ENCODE assay signal across 1 cellular context in the genomic region with DNA sequence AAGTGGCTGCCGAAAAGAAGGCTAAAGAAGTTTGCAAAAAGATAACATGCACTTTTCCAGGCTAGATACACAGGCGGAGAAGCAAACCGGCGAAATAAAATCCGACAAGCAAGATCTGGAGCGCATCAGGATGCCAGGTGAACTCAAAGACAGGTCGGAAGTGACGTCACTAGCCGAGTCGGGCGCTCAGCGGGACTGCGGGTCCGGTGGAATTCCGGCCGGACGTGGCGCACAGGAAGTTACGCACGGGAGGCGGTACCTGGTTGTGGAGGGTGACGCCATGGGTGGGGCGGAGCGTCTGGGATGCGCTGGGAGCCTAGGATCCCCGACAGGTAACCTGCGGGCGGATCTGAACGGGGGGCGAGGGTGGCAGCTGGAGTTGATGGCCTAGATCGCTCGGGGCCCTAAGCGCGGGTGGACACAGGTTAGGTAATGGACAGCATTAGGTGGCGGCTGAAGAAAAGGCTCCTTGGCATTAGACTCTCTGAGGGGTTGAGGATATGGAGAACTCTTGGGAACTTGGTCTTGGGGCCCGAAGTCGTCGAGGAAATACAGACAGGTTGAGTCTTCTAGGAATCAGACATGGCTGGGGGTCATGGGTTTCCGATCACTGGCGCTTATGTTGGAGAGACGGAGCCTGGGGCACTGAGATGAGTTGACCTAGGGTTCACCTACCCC.
TF ChIP-seq lines count a peak whose summit lies in the region.

No MANE protein-coding gene starts in this region.

TF ChIP-seq in HepG2, 621 proteins besides CTCF, POLR2A, EP300 and RAD21 (continued from another document and continues in another):
- TF ChIP-seq, protein P1, sequence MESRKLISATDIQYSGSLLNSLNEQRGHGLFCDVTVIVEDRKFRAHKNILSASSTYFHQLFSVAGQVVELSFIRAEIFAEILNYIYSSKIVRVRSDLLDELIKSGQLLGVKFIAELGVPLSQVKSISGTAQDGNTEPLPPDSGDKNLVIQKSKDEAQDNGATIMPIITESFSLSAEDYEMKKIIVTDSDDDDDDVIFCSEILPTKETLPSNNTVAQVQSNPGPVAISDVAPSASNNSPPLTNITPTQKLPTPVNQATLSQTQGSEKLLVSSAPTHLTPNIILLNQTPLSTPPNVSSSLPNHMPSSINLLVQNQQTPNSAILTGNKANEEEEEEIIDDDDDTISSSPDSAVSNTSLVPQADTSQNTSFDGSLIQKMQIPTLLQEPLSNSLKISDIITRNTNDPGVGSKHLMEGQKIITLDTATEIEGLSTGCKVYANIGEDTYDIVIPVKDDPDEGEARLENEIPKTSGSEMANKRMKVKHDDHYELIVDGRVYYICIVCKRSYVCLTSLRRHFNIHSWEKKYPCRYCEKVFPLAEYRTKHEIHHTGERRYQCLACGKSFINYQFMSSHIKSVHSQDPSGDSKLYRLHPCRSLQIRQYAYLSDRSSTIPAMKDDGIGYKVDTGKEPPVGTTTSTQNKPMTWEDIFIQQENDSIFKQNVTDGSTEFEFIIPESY (CRISPR knock-in tag; IDR thresholded peaks at IDR 0.05), result no peak
- no peak for TF ChIP-seq ZNF891 (CRISPR knock-in tag; IDR thresholded peaks at IDR 0.05)
- TF ChIP-seq, protein P2, sequence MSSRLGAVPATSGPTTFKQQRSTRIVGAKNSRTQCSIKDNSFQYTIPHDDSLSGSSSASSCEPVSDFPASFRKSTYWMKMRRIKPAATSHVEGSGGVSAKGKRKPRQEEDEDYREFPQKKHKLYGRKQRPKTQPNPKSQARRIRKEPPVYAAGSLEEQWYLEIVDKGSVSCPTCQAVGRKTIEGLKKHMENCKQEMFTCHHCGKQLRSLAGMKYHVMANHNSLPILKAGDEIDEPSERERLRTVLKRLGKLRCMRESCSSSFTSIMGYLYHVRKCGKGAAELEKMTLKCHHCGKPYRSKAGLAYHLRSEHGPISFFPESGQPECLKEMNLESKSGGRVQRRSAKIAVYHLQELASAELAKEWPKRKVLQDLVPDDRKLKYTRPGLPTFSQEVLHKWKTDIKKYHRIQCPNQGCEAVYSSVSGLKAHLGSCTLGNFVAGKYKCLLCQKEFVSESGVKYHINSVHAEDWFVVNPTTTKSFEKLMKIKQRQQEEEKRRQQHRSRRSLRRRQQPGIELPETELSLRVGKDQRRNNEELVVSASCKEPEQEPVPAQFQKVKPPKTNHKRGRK (CRISPR knock-in tag; IDR thresholded peaks at IDR 0.05), result no peak
- TF ChIP-seq ISX (CRISPR knock-in tag; conservative IDR thresholded peaks at IDR 0.05), result no peak
- TF ChIP-seq RBFOX2 (IDR thresholded peaks at IDR 0.05; ENCODE audit: low read depth, low read length), result peak; percentile 75
- TF ChIP-seq FIP1L1 (IDR thresholded peaks at IDR 0.05; ENCODE audit: borderline replicate concordance, insufficient read depth, low read depth, low read length), result no peak
- no peak for TF ChIP-seq NCOA5 (CRISPR knock-in tag; IDR thresholded peaks at IDR 0.05)
- TF ChIP-seq ATAD3A (CRISPR knock-in tag; IDR thresholded peaks at IDR 0.05), result no peak
- TF ChIP-seq, protein P3, sequence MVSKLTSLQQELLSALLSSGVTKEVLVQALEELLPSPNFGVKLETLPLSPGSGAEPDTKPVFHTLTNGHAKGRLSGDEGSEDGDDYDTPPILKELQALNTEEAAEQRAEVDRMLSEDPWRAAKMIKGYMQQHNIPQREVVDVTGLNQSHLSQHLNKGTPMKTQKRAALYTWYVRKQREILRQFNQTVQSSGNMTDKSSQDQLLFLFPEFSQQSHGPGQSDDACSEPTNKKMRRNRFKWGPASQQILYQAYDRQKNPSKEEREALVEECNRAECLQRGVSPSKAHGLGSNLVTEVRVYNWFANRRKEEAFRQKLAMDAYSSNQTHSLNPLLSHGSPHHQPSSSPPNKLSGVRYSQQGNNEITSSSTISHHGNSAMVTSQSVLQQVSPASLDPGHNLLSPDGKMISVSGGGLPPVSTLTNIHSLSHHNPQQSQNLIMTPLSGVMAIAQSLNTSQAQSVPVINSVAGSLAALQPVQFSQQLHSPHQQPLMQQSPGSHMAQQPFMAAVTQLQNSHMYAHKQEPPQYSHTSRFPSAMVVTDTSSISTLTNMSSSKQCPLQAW (CRISPR knock-in tag; IDR thresholded peaks at IDR 0.05), result peak; percentile 69
- TF ChIP-seq RXRB (CRISPR knock-in tag; IDR thresholded peaks at IDR 0.05; ENCODE audit: borderline replicate concordance), result peak; percentile 81; the same call in 1 of the 2 replicates
- no peak for TF ChIP-seq TCF7L2 (IDR thresholded peaks at IDR 0.05; ENCODE audit: low read depth, low read length)
- TF ChIP-seq, protein P4, sequence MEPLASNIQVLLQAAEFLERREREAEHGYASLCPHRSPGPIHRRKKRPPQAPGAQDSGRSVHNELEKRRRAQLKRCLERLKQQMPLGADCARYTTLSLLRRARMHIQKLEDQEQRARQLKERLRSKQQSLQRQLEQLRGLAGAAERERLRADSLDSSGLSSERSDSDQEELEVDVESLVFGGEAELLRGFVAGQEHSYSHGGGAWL (CRISPR knock-in tag; IDR thresholded peaks at IDR 0.05), result no peak
- TF ChIP-seq SRSF1 (optimal IDR thresholded peaks at IDR 0.05; ENCODE audit: low read depth, low read length), result no peak
- no peak for TF ChIP-seq ZSCAN22 (CRISPR knock-in tag; IDR thresholded peaks at IDR 0.05)
- TF ChIP-seq, protein P5, sequence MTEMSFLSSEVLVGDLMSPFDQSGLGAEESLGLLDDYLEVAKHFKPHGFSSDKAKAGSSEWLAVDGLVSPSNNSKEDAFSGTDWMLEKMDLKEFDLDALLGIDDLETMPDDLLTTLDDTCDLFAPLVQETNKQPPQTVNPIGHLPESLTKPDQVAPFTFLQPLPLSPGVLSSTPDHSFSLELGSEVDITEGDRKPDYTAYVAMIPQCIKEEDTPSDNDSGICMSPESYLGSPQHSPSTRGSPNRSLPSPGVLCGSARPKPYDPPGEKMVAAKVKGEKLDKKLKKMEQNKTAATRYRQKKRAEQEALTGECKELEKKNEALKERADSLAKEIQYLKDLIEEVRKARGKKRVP (CRISPR knock-in tag; IDR thresholded peaks at IDR 0.05), result peak in 1 of 2 experiments; percentile 45; a peak in 1 of 4 replicates
- TF ChIP-seq HDAC6 (IDR thresholded peaks at IDR 0.05; ENCODE audit: low read depth, low read length), result no peak
- 0 out of 2 replicates have a peak, but pooled peaks have one; percentile 42 for TF ChIP-seq KDM1A (CRISPR knock-in tag; IDR thresholded peaks at IDR 0.05)
- TF ChIP-seq ZNF326 (CRISPR knock-in tag; IDR thresholded peaks at IDR 0.05; ENCODE audit: borderline replicate concordance), result no peak
- TF ChIP-seq ZNF768 (CRISPR knock-in tag; IDR thresholded peaks at IDR 0.05), result 0 out of 2 replicates have a peak, but pooled peaks have one; percentile 27
- TF ChIP-seq, protein P6, sequence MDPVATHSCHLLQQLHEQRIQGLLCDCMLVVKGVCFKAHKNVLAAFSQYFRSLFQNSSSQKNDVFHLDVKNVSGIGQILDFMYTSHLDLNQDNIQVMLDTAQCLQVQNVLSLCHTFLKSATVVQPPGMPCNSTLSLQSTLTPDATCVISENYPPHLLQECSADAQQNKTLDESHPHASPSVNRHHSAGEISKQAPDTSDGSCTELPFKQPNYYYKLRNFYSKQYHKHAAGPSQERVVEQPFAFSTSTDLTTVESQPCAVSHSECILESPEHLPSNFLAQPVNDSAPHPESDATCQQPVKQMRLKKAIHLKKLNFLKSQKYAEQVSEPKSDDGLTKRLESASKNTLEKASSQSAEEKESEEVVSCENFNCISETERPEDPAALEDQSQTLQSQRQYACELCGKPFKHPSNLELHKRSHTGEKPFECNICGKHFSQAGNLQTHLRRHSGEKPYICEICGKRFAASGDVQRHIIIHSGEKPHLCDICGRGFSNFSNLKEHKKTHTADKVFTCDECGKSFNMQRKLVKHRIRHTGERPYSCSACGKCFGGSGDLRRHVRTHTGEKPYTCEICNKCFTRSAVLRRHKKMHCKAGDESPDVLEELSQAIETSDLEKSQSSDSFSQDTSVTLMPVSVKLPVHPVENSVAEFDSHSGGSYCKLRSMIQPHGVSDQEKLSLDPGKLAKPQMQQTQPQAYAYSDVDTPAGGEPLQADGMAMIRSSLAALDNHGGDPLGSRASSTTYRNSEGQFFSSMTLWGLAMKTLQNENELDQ (CRISPR knock-in tag; IDR thresholded peaks at IDR 0.05; ENCODE audit: borderline replicate concordance), result no peak
- no peak for TF ChIP-seq RCOR2 (CRISPR knock-in tag; IDR thresholded peaks at IDR 0.05)
- peak; percentile 75; the same call in 1 of the 2 replicates for TF ChIP-seq FOXC1 (CRISPR knock-in tag; IDR thresholded peaks at IDR 0.05; ENCODE audit: borderline replicate concordance)
- no peak; the same call in 1 of the 2 replicates for TF ChIP-seq ZNF782 (CRISPR knock-in tag; IDR thresholded peaks at IDR 0.05; ENCODE audit: borderline replicate concordance)
- no peak for TF ChIP-seq KLF13 (CRISPR knock-in tag; IDR thresholded peaks at IDR 0.05)
- TF ChIP-seq, protein P7, sequence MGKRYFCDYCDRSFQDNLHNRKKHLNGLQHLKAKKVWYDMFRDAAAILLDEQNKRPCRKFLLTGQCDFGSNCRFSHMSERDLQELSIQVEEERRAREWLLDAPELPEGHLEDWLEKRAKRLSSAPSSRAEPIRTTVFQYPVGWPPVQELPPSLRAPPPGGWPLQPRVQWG (CRISPR knock-in tag; IDR thresholded peaks at IDR 0.05; ENCODE audit: borderline replicate concordance, low read depth), result no peak
- no peak for TF ChIP-seq TRIM24 (CRISPR knock-in tag; IDR thresholded peaks at IDR 0.05)
- TF ChIP-seq ZNF644 (CRISPR knock-in tag; IDR thresholded peaks at IDR 0.05; ENCODE audit: low read depth), result no peak
- TF ChIP-seq ZNF569 (CRISPR knock-in tag; IDR thresholded peaks at IDR 0.05; ENCODE audit: borderline replicate concordance), result no peak
- no peak; the same call in 1 of the 2 replicates for TF ChIP-seq SALL2 (CRISPR knock-in tag; IDR thresholded peaks at IDR 0.05)
- no peak for TF ChIP-seq NFIB (CRISPR knock-in tag; IDR thresholded peaks at IDR 0.05; ENCODE audit: borderline replicate concordance)
- peak; percentile 68 for TF ChIP-seq HCFC1 (IDR thresholded peaks at IDR 0.05; ENCODE audit: low read depth, low read length)
- no peak for TF ChIP-seq TAF15 (IDR thresholded peaks at IDR 0.05; ENCODE audit: low read depth, low read length, poor library complexity, severe bottlenecking)
- TF ChIP-seq MED8 (CRISPR knock-in tag; IDR thresholded peaks at IDR 0.05; ENCODE audit: insufficient replicate concordance), result no peak
- TF ChIP-seq RBAK (CRISPR knock-in tag; IDR thresholded peaks at IDR 0.05), result no peak
- no peak for TF ChIP-seq NR2F6 (IDR thresholded peaks at IDR 0.05)
- TF ChIP-seq NR2F6 (CRISPR knock-in tag; IDR thresholded peaks at IDR 0.05), result peak; percentile 21
- no peak for TF ChIP-seq ZNF616 (CRISPR knock-in tag; IDR thresholded peaks at IDR 0.05; ENCODE audit: low read depth)
- TF ChIP-seq, protein P8, sequence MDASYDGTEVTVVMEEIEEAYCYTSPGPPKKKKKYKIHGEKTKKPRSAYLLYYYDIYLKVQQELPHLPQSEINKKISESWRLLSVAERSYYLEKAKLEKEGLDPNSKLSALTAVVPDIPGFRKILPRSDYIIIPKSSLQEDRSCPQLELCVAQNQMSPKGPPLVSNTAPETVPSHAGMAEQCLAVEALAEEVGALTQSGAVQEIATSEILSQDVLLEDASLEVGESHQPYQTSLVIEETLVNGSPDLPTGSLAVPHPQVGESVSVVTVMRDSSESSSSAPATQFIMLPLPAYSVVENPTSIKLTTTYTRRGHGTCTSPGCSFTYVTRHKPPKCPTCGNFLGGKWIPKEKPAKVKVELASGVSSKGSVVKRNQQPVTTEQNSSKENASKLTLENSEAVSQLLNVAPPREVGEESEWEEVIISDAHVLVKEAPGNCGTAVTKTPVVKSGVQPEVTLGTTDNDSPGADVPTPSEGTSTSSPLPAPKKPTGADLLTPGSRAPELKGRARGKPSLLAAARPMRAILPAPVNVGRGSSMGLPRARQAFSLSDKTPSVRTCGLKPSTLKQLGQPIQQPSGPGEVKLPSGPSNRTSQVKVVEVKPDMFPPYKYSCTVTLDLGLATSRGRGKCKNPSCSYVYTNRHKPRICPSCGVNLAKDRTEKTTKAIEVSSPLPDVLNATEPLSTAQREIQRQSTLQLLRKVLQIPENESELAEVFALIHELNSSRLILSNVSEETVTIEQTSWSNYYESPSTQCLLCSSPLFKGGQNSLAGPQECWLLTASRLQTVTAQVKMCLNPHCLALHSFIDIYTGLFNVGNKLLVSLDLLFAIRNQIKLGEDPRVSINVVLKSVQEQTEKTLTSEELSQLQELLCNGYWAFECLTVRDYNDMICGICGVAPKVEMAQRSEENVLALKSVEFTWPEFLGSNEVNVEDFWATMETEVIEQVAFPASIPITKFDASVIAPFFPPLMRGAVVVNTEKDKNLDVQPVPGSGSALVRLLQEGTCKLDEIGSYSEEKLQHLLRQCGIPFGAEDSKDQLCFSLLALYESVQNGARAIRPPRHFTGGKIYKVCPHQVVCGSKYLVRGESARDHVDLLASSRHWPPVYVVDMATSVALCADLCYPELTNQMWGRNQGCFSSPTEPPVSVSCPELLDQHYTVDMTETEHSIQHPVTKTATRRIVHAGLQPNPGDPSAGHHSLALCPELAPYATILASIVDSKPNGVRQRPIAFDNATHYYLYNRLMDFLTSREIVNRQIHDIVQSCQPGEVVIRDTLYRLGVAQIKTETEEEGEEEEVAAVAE (CRISPR knock-in tag; IDR thresholded peaks at IDR 0.05; ENCODE audit: borderline replicate concordance), result peak; percentile 63; the same call in 1 of the 2 replicates
- no peak for TF ChIP-seq IKZF1 (IDR thresholded peaks at IDR 0.05)
- 0 out of 2 replicates have a peak, but pooled peaks have one; percentile 65 for TF ChIP-seq ZIK1 (CRISPR knock-in tag; IDR thresholded peaks at IDR 0.05; ENCODE audit: borderline replicate concordance, low read depth)
- no peak for TF ChIP-seq ATRX (CRISPR knock-in tag; IDR thresholded peaks at IDR 0.05; ENCODE audit: borderline replicate concordance)
- TF ChIP-seq ZNF772 (CRISPR knock-in tag; IDR thresholded peaks at IDR 0.05), result 0 out of 2 replicates have a peak, but pooled peaks have one; percentile 24
- TF ChIP-seq POGZ (CRISPR knock-in tag; IDR thresholded peaks at IDR 0.05), result peak; percentile 96
- no peak for TF ChIP-seq RBM22 (optimal IDR thresholded peaks at IDR 0.05; ENCODE audit: low read length)
- TF ChIP-seq HNRNPH1 (optimal IDR thresholded peaks at IDR 0.05; ENCODE audit: low read depth, low read length), result no peak
- TF ChIP-seq KLF11 (CRISPR knock-in tag; IDR thresholded peaks at IDR 0.05), result no peak
- TF ChIP-seq, protein P9, sequence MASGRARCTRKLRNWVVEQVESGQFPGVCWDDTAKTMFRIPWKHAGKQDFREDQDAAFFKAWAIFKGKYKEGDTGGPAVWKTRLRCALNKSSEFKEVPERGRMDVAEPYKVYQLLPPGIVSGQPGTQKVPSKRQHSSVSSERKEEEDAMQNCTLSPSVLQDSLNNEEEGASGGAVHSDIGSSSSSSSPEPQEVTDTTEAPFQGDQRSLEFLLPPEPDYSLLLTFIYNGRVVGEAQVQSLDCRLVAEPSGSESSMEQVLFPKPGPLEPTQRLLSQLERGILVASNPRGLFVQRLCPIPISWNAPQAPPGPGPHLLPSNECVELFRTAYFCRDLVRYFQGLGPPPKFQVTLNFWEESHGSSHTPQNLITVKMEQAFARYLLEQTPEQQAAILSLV (CRISPR knock-in tag; IDR thresholded peaks at IDR 0.05; ENCODE audit: borderline replicate concordance), result no peak
- peak; percentile 66; the same call in 1 of the 2 replicates for TF ChIP-seq ZNF761 (CRISPR knock-in tag; conservative IDR thresholded peaks at IDR 0.05)
- TF ChIP-seq PCBP1 (IDR thresholded peaks at IDR 0.05; ENCODE audit: borderline replicate concordance, low read depth, low read length), result no peak
- TF ChIP-seq ZNF747 (CRISPR knock-in tag; IDR thresholded peaks at IDR 0.05; ENCODE audit: borderline replicate concordance), result peak; percentile 65; the same call in 1 of the 2 replicates
